ENCODE assay signal across 8 cellular contexts in the genomic region with DNA sequence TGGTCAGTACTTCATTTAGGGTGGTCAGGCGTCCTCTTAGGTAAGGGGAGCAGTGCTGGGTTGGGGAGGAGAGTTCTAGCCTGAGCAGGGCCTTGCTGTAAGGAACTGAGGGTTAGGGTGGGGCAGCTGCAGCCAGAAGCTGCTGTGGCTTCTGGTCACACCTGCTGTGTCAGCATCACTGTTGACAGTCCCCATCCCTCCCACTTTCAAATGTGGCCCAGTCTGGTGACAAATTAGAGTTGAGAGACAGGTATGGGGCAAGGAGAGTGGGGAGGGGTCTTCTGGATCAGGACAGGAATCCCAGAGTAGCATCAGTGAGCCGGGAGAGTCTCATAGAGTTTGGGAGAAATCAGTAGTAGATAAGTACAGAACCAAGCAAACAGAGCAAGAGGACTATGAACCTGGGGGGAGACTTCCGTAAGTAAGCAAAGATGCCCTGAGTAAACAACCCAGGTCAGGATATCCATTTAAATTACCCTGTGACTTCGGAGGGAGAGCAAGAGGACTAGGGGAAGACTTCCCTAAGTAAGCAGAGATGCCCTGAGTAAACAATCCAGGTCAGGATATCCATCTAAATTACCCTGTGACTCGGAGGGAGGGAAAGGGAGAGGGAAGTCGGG. TPM values are rescaled to one million over a fixed set of nuclear protein-coding genes. Genes with fewer than 3 reads are reported as not detected.
DNase-seq lines count a peak whose midpoint lies in the region; ATAC-seq, FAIRE-seq and TF ChIP-seq lines count a peak whose summit lies in the region.

No MANE protein-coding gene starts in this region.

- no peaks in the 10 kb centered on the region for H3K27me3 Mint-ChIP-seq in activated naive CD8-positive, alpha-beta T cell treated with anti-CD3 and anti-CD28 coated beads, Interleukin-2, amount 50 U/mL, for 24 hours

- peaks cover 18% of the 10 kb centered on the region for H3K4me1 Mint-ChIP-seq in activated naive CD8-positive, alpha-beta T cell treated with anti-CD3 and anti-CD28 coated beads, Interleukin-2, amount 50 U/mL, for 24 hours

- H3K27me3 ChIP-seq in HUES48 (ENCODE audit: control insufficient read depth, insufficient read depth, low read length), result no peaks in the 10 kb centered on the region

- H3K36me3 ChIP-seq in HUES48 (ENCODE audit: control insufficient read depth, insufficient read depth, low read length), result peaks cover 36% of the 10 kb centered on the region

- H3K4me1 ChIP-seq in HUES48 (ENCODE audit: control insufficient read depth, insufficient read depth, low read length), result peaks cover 7% of the 10 kb centered on the region; the same call in 1 of the 2 replicates

- no peak for DNase-seq in activated naive CD8-positive, alpha-beta T cell treated with anti-CD3 and anti-CD28 coated beads, Interleukin-2, amount 50 U/mL, for 24 hours
- DNase-seq in mucosa of gallbladder (ENCODE audit: low spot score) (peak; percentile 45), NOMO-1 treated with dmso at 0.1 percent for 144 hours (lab: John Stamatoyannopoulos, UW; ENCODE audit: unreplicated experiment) (no peak), activated gamma-delta T cell (lab: John Stamatoyannopoulos, UW) (no peak), H54 (ENCODE audit: insufficient read length, low spot score) (no peak)
- no peak for DNase-seq in NK-92 treated with Interleukin-12 subunit alpha and Interleukin-12 subunit beta, amount 100 ng/mL, for 24 hours (lab: John Stamatoyannopoulos, UW)

- no peak for TF ChIP-seq POLR2A in H54 (IDR thresholded peaks at IDR 0.05; ENCODE audit: low read depth, low read length)

- H3K9ac ChIP-seq in HUES48 (ENCODE audit: low read depth, low read length), result no peak overlapping the region

- H3K27ac Mint-ChIP-seq in activated naive CD8-positive, alpha-beta T cell treated with anti-CD3 and anti-CD28 coated beads, Interleukin-2, amount 50 U/mL, for 24 hours, result no peak overlapping the region

- no peak overlapping the region for H3K4me3 ChIP-seq in HUES48 (ENCODE audit: low read depth, low read length)

- no peaks in the 10 kb centered on the region for H3K9me3 Mint-ChIP-seq in activated naive CD8-positive, alpha-beta T cell treated with anti-CD3 and anti-CD28 coated beads, Interleukin-2, amount 50 U/mL, for 24 hours

- H3K36me3 Mint-ChIP-seq in activated naive CD8-positive, alpha-beta T cell treated with anti-CD3 and anti-CD28 coated beads, Interleukin-2, amount 50 U/mL, for 24 hours (ENCODE audit: low read depth), result peaks cover 24% of the 10 kb centered on the region

- FAIRE-seq in H54 (lab: Jason Lieb, UNC), result no peak

- H3K9me3 ChIP-seq in HUES48 (ENCODE audit: control insufficient read depth, insufficient read depth, low read length), result no peaks in the 10 kb centered on the region

- peak overlapping the region; percentile 88 for H3K27ac ChIP-seq in C4-2B
- peak overlapping the region; percentile 78 for H3K27ac ChIP-seq in HUES48 (ENCODE audit: low read depth, low read length)

- no peak for TF ChIP-seq CTCF in C4-2B (conservative IDR thresholded peaks at IDR 0.05)

- peak; percentile 7 for ATAC-seq in activated naive CD8-positive, alpha-beta T cell treated with anti-CD3 and anti-CD28 coated beads, Interleukin-2, amount 50 U/mL, for 24 hours

- no peak overlapping the region for H3K4me3 Mint-ChIP-seq in activated naive CD8-positive, alpha-beta T cell treated with anti-CD3 and anti-CD28 coated beads, Interleukin-2, amount 50 U/mL, for 24 hours

RNA-seq across cellular contexts. Expression of a gene that starts 53.7 kb away (rescaled TPM):
- total RNA-seq in mucosa of gallbladder, result 75.5 TPM
